Comparison of ENCODE assay signal across 8 cellular contexts in the genomic region with DNA sequence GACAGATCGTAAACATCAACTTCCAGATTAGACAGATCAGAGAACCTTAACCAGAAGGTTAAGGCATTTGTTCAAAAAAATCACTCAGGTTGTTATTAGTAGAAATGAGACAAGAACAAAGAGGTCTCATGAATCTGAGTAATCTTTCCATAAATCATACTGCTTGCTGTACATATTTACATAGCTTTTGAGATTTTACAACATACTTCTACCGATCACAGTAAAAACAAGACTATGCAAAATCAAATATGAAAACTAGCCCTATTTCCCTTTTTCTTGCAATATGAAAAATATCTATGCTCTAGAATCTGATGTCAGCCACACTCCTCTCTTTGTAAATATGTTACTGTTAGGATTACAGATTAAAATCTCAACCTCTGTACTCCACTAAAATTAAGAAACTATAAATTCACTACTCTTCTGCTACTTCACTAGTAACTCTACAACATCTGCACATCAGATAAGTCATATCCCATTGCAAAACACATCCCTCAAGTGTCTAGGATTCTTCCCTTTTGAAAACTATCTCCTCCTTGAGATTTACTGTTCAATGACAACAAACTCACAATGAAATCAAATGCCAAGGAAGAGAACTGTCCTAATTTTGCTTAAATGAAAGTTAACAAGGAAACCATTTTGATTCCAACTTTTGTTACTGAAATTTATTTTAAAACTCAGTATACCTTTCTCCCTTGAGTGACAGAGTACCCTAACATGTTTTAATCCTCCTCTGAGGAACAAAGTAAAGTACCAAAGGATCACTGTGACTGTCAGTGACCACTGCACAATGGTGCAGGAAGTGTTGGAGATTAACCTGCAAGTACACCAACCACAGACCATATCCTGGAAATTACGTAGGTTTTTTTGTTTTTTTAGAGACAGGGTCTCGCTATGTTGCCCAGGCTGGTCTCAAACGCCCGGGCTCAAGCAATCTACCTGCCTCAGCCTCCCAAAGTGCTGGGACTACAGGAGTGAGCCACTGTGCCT. TPM values are rescaled to one million over a fixed set of nuclear protein-coding genes. Genes with fewer than 3 reads are reported as not detected.
DNase-seq lines count a peak whose midpoint lies in the region; ATAC-seq and TF ChIP-seq lines count a peak whose summit lies in the region.

No MANE protein-coding gene starts in this region.

- H2AFZ ChIP-seq in mammary epithelial cell (ENCODE audit: low read depth, low read length) = no peak overlapping the region

- H3K4me3 Mint-ChIP-seq in activated naive CD4-positive, alpha-beta T cell treated with anti-CD3 and anti-CD28 coated beads, Interleukin-2, amount 10 ng/mL, durations not matched to agents 7 days and 5 days = peak overlapping the region; percentile 18
- H3K4me3 Mint-ChIP-seq in T-helper 1 cell treated with Interleukin-12 subunit alpha and Interleukin-12 subunit beta and Interleukin-4 antibody, amounts not matched to agents 30 μg/mL and 1 μg/mL, for 36 hours = peak overlapping the region; percentile 59
- no peak overlapping the region for H3K4me3 Mint-ChIP-seq in stimulated activated naive B cell treated with anti-CD40 and anti-IgM and Interleukin-4, amounts not matched to agents 10 μg/mL and 1 μg/mL and 100 μg/mL, for 72 hours

- H3K36me3 Mint-ChIP-seq in activated naive CD4-positive, alpha-beta T cell treated with anti-CD3 and anti-CD28 coated beads, Interleukin-2, amount 10 ng/mL, durations not matched to agents 7 days and 5 days = peaks cover 21% of the 10 kb centered on the region
- H3K36me3 Mint-ChIP-seq in T-helper 1 cell treated with Interleukin-12 subunit alpha and Interleukin-12 subunit beta and Interleukin-4 antibody, amounts not matched to agents 30 μg/mL and 1 μg/mL, for 36 hours (ENCODE audit: low read depth) = peaks cover 11% of the 10 kb centered on the region
- H3K36me3 Mint-ChIP-seq in stimulated activated naive B cell treated with anti-CD40 and anti-IgM and Interleukin-4, amounts not matched to agents 10 μg/mL and 1 μg/mL and 100 μg/mL, for 72 hours = peaks cover 5 to 11% of the 10 kb centered on the region in 2 donors

- no peak overlapping the region for H3K4me2 ChIP-seq in mammary epithelial cell (ENCODE audit: insufficient read depth, low read depth, low read length)

- H3K9me3 Mint-ChIP-seq in activated naive CD4-positive, alpha-beta T cell treated with anti-CD3 and anti-CD28 coated beads, Interleukin-2, amount 10 ng/mL, durations not matched to agents 7 days and 5 days = peaks cover 3% of the 10 kb centered on the region
- H3K9me3 Mint-ChIP-seq in T-helper 1 cell treated with Interleukin-12 subunit alpha and Interleukin-12 subunit beta and Interleukin-4 antibody, amounts not matched to agents 30 μg/mL and 1 μg/mL, for 36 hours = no peaks in the 10 kb centered on the region
- H3K9me3 Mint-ChIP-seq in stimulated activated naive B cell treated with anti-CD40 and anti-IgM and Interleukin-4, amounts not matched to agents 10 μg/mL and 1 μg/mL and 100 μg/mL, for 72 hours = no peaks in the 10 kb centered on the region

- H4K20me1 ChIP-seq in mammary epithelial cell (ENCODE audit: insufficient read depth, low read length) = no peaks in the 10 kb centered on the region

- TF ChIP-seq CTCF in ovary (IDR thresholded peaks at IDR 0.05) (no peak), mammary epithelial cell (conservative IDR thresholded peaks at IDR 0.05 in 1 of 2, IDR thresholded peaks at IDR 0.05 in 1 of 2; ENCODE audit: extremely low read depth in 1 of 2, insufficient read depth in 1 of 2, low read depth in 1 of 2, low read length in 2 of 2) (no peak)

- no peak overlapping the region for H3K9ac ChIP-seq in mammary epithelial cell (ENCODE audit: insufficient read depth, low read length)

- H3K9me3 ChIP-seq in ovary (no peaks in the 10 kb centered on the region), mammary epithelial cell (replicated peaks; ENCODE audit: insufficient read depth, low read length) (no peaks in the 10 kb centered on the region)

- no peaks in the 10 kb centered on the region for H3K27me3 ChIP-seq in ovary
- H3K27me3 ChIP-seq in mammary epithelial cell (ENCODE audit: insufficient read depth, low read length) = no peaks in the 10 kb centered on the region

- peak; percentile 57 for ATAC-seq in HG02884 (IDR thresholded peaks at IDR 0.05; ENCODE audit: unreplicated experiment)
- ATAC-seq in stimulated activated naive B cell treated with anti-CD40 and anti-IgM and Interleukin-4, amounts not matched to agents 10 μg/mL and 1 μg/mL and 100 μg/mL, for 72 hours (replicated peaks) = peak; percentile 74 to 79

- peak; percentile 32 for DNase-seq in activated naive CD4-positive, alpha-beta T cell treated with anti-CD3 and anti-CD28 coated beads, Interleukin-2, amount 10 ng/mL, durations not matched to agents 7 days and 5 days
- DNase-seq in activated naive CD4-positive, alpha-beta T cell treated with anti-CD3 and anti-CD28 coated beads, Interleukin-2, amount 50 U/mL, for 16 hours = no peak
- DNase-seq in stimulated activated naive B cell treated with anti-CD40 and anti-IgM and Interleukin-4, amounts not matched to agents 10 μg/mL and 1 μg/mL and 100 μg/mL, for 72 hours = no peak
- DNase-seq in SHP77 treated with DMSO at 0.1 percent for 48 hours (lab: John Stamatoyannopoulos, UW) (no peak), ovary (no peak), mammary epithelial cell (no peak)

- H3K4me1 Mint-ChIP-seq in activated naive CD4-positive, alpha-beta T cell treated with anti-CD3 and anti-CD28 coated beads, Interleukin-2, amount 10 ng/mL, durations not matched to agents 7 days and 5 days = peaks cover 58% of the 10 kb centered on the region
- peaks cover 57% of the 10 kb centered on the region for H3K4me1 Mint-ChIP-seq in T-helper 1 cell treated with Interleukin-12 subunit alpha and Interleukin-12 subunit beta and Interleukin-4 antibody, amounts not matched to agents 30 μg/mL and 1 μg/mL, for 36 hours (ENCODE audit: low read depth)
- peaks cover 28 to 58% of the 10 kb centered on the region in 2 donors for H3K4me1 Mint-ChIP-seq in stimulated activated naive B cell treated with anti-CD40 and anti-IgM and Interleukin-4, amounts not matched to agents 10 μg/mL and 1 μg/mL and 100 μg/mL, for 72 hours

- TF ChIP-seq EP300 in ovary (IDR thresholded peaks at IDR 0.05) = no peak

- dilution Hi-C loops in mammary epithelial cell (cut with HindIII; ENCODE audit: low sequenced_read_pairs) = no loop called here

- no peaks in the 10 kb centered on the region for H3K27me3 Mint-ChIP-seq in activated naive CD4-positive, alpha-beta T cell treated with anti-CD3 and anti-CD28 coated beads, Interleukin-2, amount 10 ng/mL, durations not matched to agents 7 days and 5 days
- H3K27me3 Mint-ChIP-seq in T-helper 1 cell treated with Interleukin-12 subunit alpha and Interleukin-12 subunit beta and Interleukin-4 antibody, amounts not matched to agents 30 μg/mL and 1 μg/mL, for 36 hours (ENCODE audit: low read depth) = no peaks in the 10 kb centered on the region
- H3K27me3 Mint-ChIP-seq in stimulated activated naive B cell treated with anti-CD40 and anti-IgM and Interleukin-4, amounts not matched to agents 10 μg/mL and 1 μg/mL and 100 μg/mL, for 72 hours = no peaks in the 10 kb centered on the region

- H3K4me1 ChIP-seq in ovary (ENCODE audit: insufficient read depth) = peaks cover 2% of the 10 kb centered on the region
- H3K4me1 ChIP-seq in mammary epithelial cell (ENCODE audit: insufficient read depth, low read length) = peaks cover 11% of the 10 kb centered on the region

- TF ChIP-seq POLR2A in ovary (IDR thresholded peaks at IDR 0.05) = no peak

- no TSS peak for BruUV-seq in mammary epithelial cell (replicated peaks; lab: Mats Ljungman, UMichigan)

- peak overlapping the region; percentile 78 for H3K27ac Mint-ChIP-seq in activated naive CD4-positive, alpha-beta T cell treated with anti-CD3 and anti-CD28 coated beads, Interleukin-2, amount 10 ng/mL, durations not matched to agents 7 days and 5 days
- H3K27ac Mint-ChIP-seq in T-helper 1 cell treated with Interleukin-12 subunit alpha and Interleukin-12 subunit beta and Interleukin-4 antibody, amounts not matched to agents 30 μg/mL and 1 μg/mL, for 36 hours = peak overlapping the region; percentile 86
- H3K27ac Mint-ChIP-seq in stimulated activated naive B cell treated with anti-CD40 and anti-IgM and Interleukin-4, amounts not matched to agents 10 μg/mL and 1 μg/mL and 100 μg/mL, for 72 hours = peak overlapping the region; percentile 53

- 83 to 84% (median 83%) methylated on average over 6 of the region's 6 CpGs for WGBS in ovary, 3 donors
- WGBS in mammary epithelial cell (ENCODE audit: low coverage, missing lambda C conversion rate) = 95% methylated on average over 6 of the region's 6 CpGs

- H3K27ac ChIP-seq in ovary = no peak overlapping the region
- H3K27ac ChIP-seq in mammary epithelial cell (ENCODE audit: insufficient read depth, low read depth, low read length) = no peak overlapping the region

- CTCF ChIA-PET in activated naive CD4-positive, alpha-beta T cell treated with anti-CD3 and anti-CD28 coated beads, Interleukin-2, amount 10 ng/mL, durations not matched to agents 7 days and 5 days (lab: Charles Lee) = no interaction called here
- CTCF ChIA-PET in mammary epithelial cell (lab: Charles Lee; ENCODE audit: low non-redundant PET) = no interaction called here

- H3K79me2 ChIP-seq in mammary epithelial cell (ENCODE audit: insufficient read depth, low read length) = peaks cover 79% of the 10 kb centered on the region

- in situ Hi-C loops in mammary epithelial cell (cut with MboI; ENCODE audit: low sequenced_read_pairs in 2 of 2) = no loop called here

- intact Hi-C loops in ovary (cut with DNase I) = no loop called here
- intact Hi-C loops in mammary epithelial cell (cut with micrococcal nuclease) = no loop called here

- H3K4me3 ChIP-seq in ovary (no peak overlapping the region), mammary epithelial cell (replicated peaks in 1 of 3; ENCODE audit: insufficient read depth in 1 of 3, low read depth in 2 of 3, low read length in 3 of 3) (no peak overlapping the region)

- H3K36me3 ChIP-seq in ovary (no peaks in the 10 kb centered on the region), mammary epithelial cell (ENCODE audit: insufficient read depth, low read length) (no peaks in the 10 kb centered on the region)

RNA-seq across cellular contexts. Expression of gene DCUN1D1, which starts 12.8 kb away (rescaled TPM):
- total RNA-seq in ovary (10 to 100 TPM; 14.6 to 42.7 (median 40.6) TPM), mammary epithelial cell (10 to 100 TPM; 33.3 to 40.7 TPM)
- polyA plus RNA-seq in ovary (10 to 100 TPM in 1 of 2 donors, 1 to 10 TPM in 1; 7.7 to 17.2 TPM), mammary epithelial cell (10.9 TPM)
- polyA minus RNA-seq in mammary epithelial cell = 25.5 TPM

Comparison
In these comparisons a context has a peak if more than half of its experiments do, and no peak if none do; other contexts are left out.
1. H3K4me3 Mint-ChIP-seq: peak in activated naive CD4-positive, alpha-beta T cell treated with anti-CD3 and anti-CD28 coated beads, Interleukin-2, amount 10 ng/mL, durations not matched to agents 7 days and 5 days (single experiment) and T-helper 1 cell treated with Interleukin-12 subunit alpha and Interleukin-12 subunit beta and Interleukin-4 antibody, amounts not matched to agents 30 μg/mL and 1 μg/mL, for 36 hours (single experiment); none in stimulated activated naive B cell treated with anti-CD40 and anti-IgM and Interleukin-4, amounts not matched to agents 10 μg/mL and 1 μg/mL and 100 μg/mL, for 72 hours (0 of 2).
2. Peak in every context shown above with its lines, with median percentiles within 50 percentile points of each other: H3K27ac Mint-ChIP-seq.